ENCODE assay signal across 25 cellular contexts in the genomic region with DNA sequence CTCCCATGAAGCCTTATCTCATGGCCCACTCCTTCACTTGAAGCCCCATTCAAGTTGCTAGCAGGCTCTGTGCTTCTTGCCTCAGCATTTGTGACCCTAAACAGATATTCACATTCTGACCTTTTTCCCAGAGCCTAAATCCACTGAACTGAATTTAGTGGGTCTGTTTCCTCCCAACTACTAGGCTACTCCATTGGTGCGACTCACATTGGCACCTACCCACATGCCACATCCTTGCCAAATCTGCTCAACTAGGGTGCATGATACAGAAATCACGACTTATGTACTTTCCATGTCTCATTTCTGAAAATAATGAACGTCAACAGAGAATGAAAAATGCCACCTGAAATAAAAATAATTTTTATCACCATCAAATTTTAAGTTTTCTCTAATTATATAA. TPM values are rescaled to one million over a fixed set of nuclear protein-coding genes. Genes with fewer than 3 reads are reported as not detected.
DNase-seq lines count a peak whose midpoint lies in the region; ATAC-seq and TF ChIP-seq lines count a peak whose summit lies in the region.
"Had no signal": no experiment of that assay in that cellular context is flagged by ENCODE, and none has a peak within 500 bp of the region (broad histone marks: within the 10 kb centered on the region; RNA-seq: fewer than 3 reads in every experiment).

No MANE protein-coding gene starts in this region.

- H3K27me3 ChIP-seq in liver (ENCODE audit: control insufficient read depth in 4 of 4, insufficient read depth in 4 of 4, low read length in 3 of 4) (no peaks in the 10 kb centered on the region), right lobe of liver (no peaks in the 10 kb centered on the region)
- H3K27me3 ChIP-seq: neural progenitor cell, stomach had no signal

- H3K27ac ChIP-seq in liver (ENCODE audit: low read depth in 1 of 2, low read length in 2 of 2) (peak overlapping the region; percentile 38 to 57), right lobe of liver (no peak overlapping the region)
- H3K27ac ChIP-seq: neural progenitor cell, stomach had no signal

- H3K36me3 ChIP-seq in liver (ENCODE audit: control insufficient read depth in 4 of 4, insufficient read depth in 3 of 4, low read depth in 1 of 4, low read length in 3 of 4) (no peaks in the 10 kb centered on the region), right lobe of liver (no peaks in the 10 kb centered on the region)
- H3K36me3 ChIP-seq: neural progenitor cell, stomach had no signal

- no peak for TF ChIP-seq RAD21 in liver (IDR thresholded peaks at IDR 0.05)

- 77% methylated on average over 3 of the region's 3 CpGs for WGBS in liver
- WGBS in right lobe of liver (ENCODE audit: insufficient coverage, low coverage, low lambda C conversion rate, missing lambda C conversion rate): 54% methylated on average over 3 of the region's 3 CpGs

- TF ChIP-seq CTCF in liver (IDR thresholded peaks at IDR 0.05; ENCODE audit: low read depth, low read length, missing input control): no peak
- TF ChIP-seq CTCF in right lobe of liver (IDR thresholded peaks at IDR 0.05): no peak
- TF ChIP-seq CTCF in epithelial cell of esophagus (IDR thresholded peaks at IDR 0.05; ENCODE audit: insufficient read depth, low read depth, low read length, missing control alignments): no peak

- TF ChIP-seq POLR2A in right lobe of liver (IDR thresholded peaks at IDR 0.05): no peak

- no peak for ATAC-seq in right lobe of liver
- peak; percentile 7 for ATAC-seq in HG03045 (IDR thresholded peaks at IDR 0.05; ENCODE audit: unreplicated experiment)
- ATAC-seq in HG02870 (IDR thresholded peaks at IDR 0.05; ENCODE audit: unreplicated experiment): no peak
- ATAC-seq in GM21390 (IDR thresholded peaks at IDR 0.05; ENCODE audit: unreplicated experiment): no peak
- ATAC-seq: HCT116, Right ventricle myocardium inferior had no signal

- no peak overlapping the region for H3K9ac ChIP-seq in liver (ENCODE audit: low read depth in 1 of 2, low read length in 2 of 2)
- H3K9ac ChIP-seq: neural progenitor cell had no signal

- H3K4me1 ChIP-seq in liver (ENCODE audit: control insufficient read depth in 4 of 4, insufficient read depth in 4 of 4, low read length in 3 of 4) (no peaks in the 10 kb centered on the region), right lobe of liver (no peaks in the 10 kb centered on the region)
- H3K4me1 ChIP-seq: neural progenitor cell, stomach had no signal

- H3K4me3 ChIP-seq in liver (ENCODE audit: low read depth in 1 of 3, low read length in 3 of 3) (no peak overlapping the region), right lobe of liver (no peak overlapping the region), epithelial cell of esophagus (ENCODE audit: low read length) (no peak overlapping the region)
- H3K4me3 ChIP-seq: neural progenitor cell, stomach had no signal

- DNase-seq in right lobe of liver: no peak
- peak; percentile 27 for DNase-seq in epithelial cell of esophagus (ENCODE audit: low read depth)
- DNase-seq in posterior cingulate gyrus: no peak
- DNase-seq in RPMI8226: no peak
- DNase-seq: activated B cell treated with CpG ODN at 0.5 μM for 24 hours; activated gamma-delta T cell; amniotic stem cell; CD4-positive, alpha-beta T cell; DMS79; effector CD8-positive, alpha-beta T cell; hippocampal formation; midbrain; MM.1S; NCI-H187 treated with DMSO at 0.1 percent for 48 hours; stomach had no signal

- intact Hi-C loops in right lobe of liver (cut with DNase I): no loop called here
- intact Hi-C loops in posterior cingulate gyrus (cut with DNase I): no loop called here

- H3K9me3 ChIP-seq in liver (ENCODE audit: control insufficient read depth in 4 of 4, low read length in 3 of 4) (no peaks in the 10 kb centered on the region), right lobe of liver (no peaks in the 10 kb centered on the region)
- H3K9me3 ChIP-seq: stomach had no signal

TF ChIP-seq in liver, 16 proteins besides CTCF, POLR2A, EP300 and RAD21:
- TF ChIP-seq, protein P1, sequence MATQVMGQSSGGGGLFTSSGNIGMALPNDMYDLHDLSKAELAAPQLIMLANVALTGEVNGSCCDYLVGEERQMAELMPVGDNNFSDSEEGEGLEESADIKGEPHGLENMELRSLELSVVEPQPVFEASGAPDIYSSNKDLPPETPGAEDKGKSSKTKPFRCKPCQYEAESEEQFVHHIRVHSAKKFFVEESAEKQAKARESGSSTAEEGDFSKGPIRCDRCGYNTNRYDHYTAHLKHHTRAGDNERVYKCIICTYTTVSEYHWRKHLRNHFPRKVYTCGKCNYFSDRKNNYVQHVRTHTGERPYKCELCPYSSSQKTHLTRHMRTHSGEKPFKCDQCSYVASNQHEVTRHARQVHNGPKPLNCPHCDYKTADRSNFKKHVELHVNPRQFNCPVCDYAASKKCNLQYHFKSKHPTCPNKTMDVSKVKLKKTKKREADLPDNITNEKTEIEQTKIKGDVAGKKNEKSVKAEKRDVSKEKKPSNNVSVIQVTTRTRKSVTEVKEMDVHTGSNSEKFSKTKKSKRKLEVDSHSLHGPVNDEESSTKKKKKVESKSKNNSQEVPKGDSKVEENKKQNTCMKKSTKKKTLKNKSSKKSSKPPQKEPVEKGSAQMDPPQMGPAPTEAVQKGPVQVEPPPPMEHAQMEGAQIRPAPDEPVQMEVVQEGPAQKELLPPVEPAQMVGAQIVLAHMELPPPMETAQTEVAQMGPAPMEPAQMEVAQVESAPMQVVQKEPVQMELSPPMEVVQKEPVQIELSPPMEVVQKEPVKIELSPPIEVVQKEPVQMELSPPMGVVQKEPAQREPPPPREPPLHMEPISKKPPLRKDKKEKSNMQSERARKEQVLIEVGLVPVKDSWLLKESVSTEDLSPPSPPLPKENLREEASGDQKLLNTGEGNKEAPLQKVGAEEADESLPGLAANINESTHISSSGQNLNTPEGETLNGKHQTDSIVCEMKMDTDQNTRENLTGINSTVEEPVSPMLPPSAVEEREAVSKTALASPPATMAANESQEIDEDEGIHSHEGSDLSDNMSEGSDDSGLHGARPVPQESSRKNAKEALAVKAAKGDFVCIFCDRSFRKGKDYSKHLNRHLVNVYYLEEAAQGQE (IDR thresholded peaks at IDR 0.05): no peak
- TF ChIP-seq HNF4G (IDR thresholded peaks at IDR 0.05) (no peak), RXRA (IDR thresholded peaks at IDR 0.05) (no peak), HNF4A (conservative IDR thresholded peaks at IDR 0.05) (no peak), FOXA1 (IDR thresholded peaks at IDR 0.05) (no peak), NR2F2 (IDR thresholded peaks at IDR 0.05) (no peak), TAF1 (conservative IDR thresholded peaks at IDR 0.05) (no peak), EGR1 (IDR thresholded peaks at IDR 0.05; ENCODE audit: low read depth in 2 of 2) (no peak), SP1 (IDR thresholded peaks at IDR 0.05) (no peak), GABPA (IDR thresholded peaks at IDR 0.05 in 1 of 2, conservative IDR thresholded peaks at IDR 0.05 in 1 of 2) (no peak), YY1 (IDR thresholded peaks at IDR 0.05) (no peak), FOXA2 (IDR thresholded peaks at IDR 0.05) (no peak)
- TF ChIP-seq, protein P2, sequence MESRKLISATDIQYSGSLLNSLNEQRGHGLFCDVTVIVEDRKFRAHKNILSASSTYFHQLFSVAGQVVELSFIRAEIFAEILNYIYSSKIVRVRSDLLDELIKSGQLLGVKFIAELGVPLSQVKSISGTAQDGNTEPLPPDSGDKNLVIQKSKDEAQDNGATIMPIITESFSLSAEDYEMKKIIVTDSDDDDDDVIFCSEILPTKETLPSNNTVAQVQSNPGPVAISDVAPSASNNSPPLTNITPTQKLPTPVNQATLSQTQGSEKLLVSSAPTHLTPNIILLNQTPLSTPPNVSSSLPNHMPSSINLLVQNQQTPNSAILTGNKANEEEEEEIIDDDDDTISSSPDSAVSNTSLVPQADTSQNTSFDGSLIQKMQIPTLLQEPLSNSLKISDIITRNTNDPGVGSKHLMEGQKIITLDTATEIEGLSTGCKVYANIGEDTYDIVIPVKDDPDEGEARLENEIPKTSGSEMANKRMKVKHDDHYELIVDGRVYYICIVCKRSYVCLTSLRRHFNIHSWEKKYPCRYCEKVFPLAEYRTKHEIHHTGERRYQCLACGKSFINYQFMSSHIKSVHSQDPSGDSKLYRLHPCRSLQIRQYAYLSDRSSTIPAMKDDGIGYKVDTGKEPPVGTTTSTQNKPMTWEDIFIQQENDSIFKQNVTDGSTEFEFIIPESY (IDR thresholded peaks at IDR 0.05): no peak
- TF ChIP-seq, protein P3, sequence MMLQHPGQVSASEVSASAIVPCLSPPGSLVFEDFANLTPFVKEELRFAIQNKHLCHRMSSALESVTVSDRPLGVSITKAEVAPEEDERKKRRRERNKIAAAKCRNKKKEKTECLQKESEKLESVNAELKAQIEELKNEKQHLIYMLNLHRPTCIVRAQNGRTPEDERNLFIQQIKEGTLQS (IDR thresholded peaks at IDR 0.05): no peak
- TF ChIP-seq, protein P4, sequence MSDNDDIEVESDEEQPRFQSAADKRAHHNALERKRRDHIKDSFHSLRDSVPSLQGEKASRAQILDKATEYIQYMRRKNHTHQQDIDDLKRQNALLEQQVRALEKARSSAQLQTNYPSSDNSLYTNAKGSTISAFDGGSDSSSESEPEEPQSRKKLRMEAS (IDR thresholded peaks at IDR 0.05): no peak

RNA-seq across cellular contexts. Expression of a gene that starts 8.3 kb away (rescaled TPM):
- total RNA-seq in liver (not detected), right lobe of liver (1 to 10 TPM in 1 of 6 experiments, not detected in 5; 1.5 TPM)
- polyA plus RNA-seq in liver: not detected
- total RNA-seq: activated B cell treated with CpG ODN at 0.5 μM for 24 hours; CD4-positive, alpha-beta T cell; kidney epithelial cell; NCI-H460; Right ventricle myocardium inferior; stomach; ureter had no signal

RNA-seq across cellular contexts. Expression of a gene that starts 39.7 kb away (rescaled TPM):
- total RNA-seq in liver: not detected
- not detected for polyA plus RNA-seq in liver
- total RNA-seq in right lobe of liver: not detected
- total RNA-seq: activated B cell treated with CpG ODN at 0.5 μM for 24 hours; CD4-positive, alpha-beta T cell; kidney epithelial cell; NCI-H460; Right ventricle myocardium inferior; ureter had no signal

Comparison
In these comparisons a context has a peak if more than half of its experiments do, and no peak if none do; other contexts are left out.
1. H3K27ac ChIP-seq: peak in liver (2 of 2); none in right lobe of liver (0 of 3).